In genomic region chr3:139110072-139110830, GRCh38 we compare ENCODE assay signal across 15 cellular contexts.
DNase-seq lines count a peak whose midpoint lies in the region; ATAC-seq and TF ChIP-seq lines count a peak whose summit lies in the region.
"Had no signal": no experiment of that assay in that cellular context is flagged by ENCODE, and none has a peak within 500 bp of the region (broad histone marks: within the 10 kb centered on the region; RNA-seq: fewer than 3 reads in every experiment).

No MANE protein-coding gene starts in this region.

- intact Hi-C loops in Right ventricle myocardium inferior (cut with DNase I) (loop anchor here (5.0 kb wide), 1 partner anchor 117 kb away; no protein-coding TSS in a partner anchor), heart right ventricle (cut with DNase I) (loop anchor here in 4 of 10 donors (2.0 to 5.0 kb wide), 3 partner anchors 217 to 221 kb away; no protein-coding TSS in a partner anchor)

- no peak for TF ChIP-seq CTCF in right atrium auricular region (IDR thresholded peaks at IDR 0.05)
- no peak for TF ChIP-seq CTCF in heart right ventricle (IDR thresholded peaks at IDR 0.05)
- no peak for TF ChIP-seq CTCF in BE2C (IDR thresholded peaks at IDR 0.05; ENCODE audit: low read depth, low read length)

- H3K27ac ChIP-seq in right atrium auricular region (no peak overlapping the region), heart right ventricle (no peak overlapping the region)

- ATAC-seq in Right ventricle myocardium inferior (peak; percentile 61), heart right ventricle (peak; percentile 48 to 82 (median 70)), GM19397 (IDR thresholded peaks at IDR 0.05; ENCODE audit: unreplicated experiment) (no peak), HG03571 (IDR thresholded peaks at IDR 0.05; ENCODE audit: unreplicated experiment) (no peak)
- ATAC-seq: PC-3 had no signal

- H3K36me3 ChIP-seq in right atrium auricular region (no peaks in the 10 kb centered on the region), heart right ventricle (no peaks in the 10 kb centered on the region), BE2C (no peaks in the 10 kb centered on the region)

- H3K4me1 ChIP-seq in right atrium auricular region (no peaks in the 10 kb centered on the region), heart right ventricle (no peaks in the 10 kb centered on the region), BE2C (no peaks in the 10 kb centered on the region)

- H3K4me3 ChIP-seq in right atrium auricular region (no peak overlapping the region), heart right ventricle (no peak overlapping the region), BE2C (ENCODE audit: low read depth, low read length) (no peak overlapping the region)

- no peak for DNase-seq in Right ventricle myocardium inferior (ENCODE audit: missing footprints)
- DNase-seq in right atrium auricular region (ENCODE audit: low spot score), result no peak
- peak; percentile 56 for DNase-seq in NCI-H1694 (lab: John Stamatoyannopoulos, UW)
- DNase-seq in heart right ventricle, result peak; percentile 41 to 49
- DNase-seq in BE2C, result no peak
- no peak for DNase-seq in NCI-H2227 (lab: John Stamatoyannopoulos, UW; ENCODE audit: unreplicated experiment)
- DNase-seq: activated CD4-positive, alpha-beta T cell treated with anti-CD3 and anti-CD28 coated beads for 4 hours; activated effector memory CD4-positive, alpha-beta T cell treated with Interleukin-2 at 50 U/mL for 16 hours; effector CD8-positive, alpha-beta T cell; NCI-H2227 treated with DMSO at 0.1 percent for 48 hours; PC-3; posterior cingulate gyrus; trophoblast cell had no signal

- H3K27me3 ChIP-seq in right atrium auricular region (no peaks in the 10 kb centered on the region), heart right ventricle (peaks cover 0 to 12% (median 8%) of the 10 kb centered on the region in 7 donors), BE2C (peaks cover 3% of the 10 kb centered on the region; the same call in 1 of the 2 replicates)

- WGBS in heart right ventricle, 2 donors, result 63 to 71% methylated on average over 10 of the region's 10 CpGs

- H3K9me3 ChIP-seq in right atrium auricular region (no peaks in the 10 kb centered on the region), heart right ventricle (no peaks in the 10 kb centered on the region), BE2C (no peaks in the 10 kb centered on the region)

Comparison
In these comparisons a context has a peak if more than half of its experiments do, and no peak if none do; other contexts are left out.
1. DNase-seq: peak in NCI-H1694 (single experiment) and heart right ventricle (2 of 2); none in Right ventricle myocardium inferior (single experiment), right atrium auricular region (single experiment), BE2C (single experiment) and NCI-H2227 (single experiment).
2. ATAC-seq: peak in Right ventricle myocardium inferior (single experiment) and heart right ventricle (8 of 8); none in GM19397 (single experiment) and HG03571 (single experiment).